In genomic region chr17:82882715-82883446, GRCh38 we compare ENCODE assay signal across 8 cellular contexts.
DNase-seq lines count a peak whose midpoint lies in the region; ATAC-seq lines count a peak whose summit lies in the region.

No MANE protein-coding gene starts in this region.

- no peaks in the 10 kb centered on the region for H3K27me3 ChIP-seq in duodenal mucosa (ENCODE audit: control insufficient read depth in 1 of 2, insufficient read depth in 2 of 2, low read length in 2 of 2)

- H3K4me1 ChIP-seq in duodenal mucosa (ENCODE audit: control insufficient read depth in 1 of 2, insufficient read depth in 2 of 2, low read length in 2 of 2), result peaks cover 39 to 44% of the 10 kb centered on the region in 2 donors

- H3K36me3 ChIP-seq in duodenal mucosa (ENCODE audit: control insufficient read depth in 1 of 2, insufficient read depth in 2 of 2, low read length in 2 of 2), result peaks cover 0 to 4% of the 10 kb centered on the region in 2 donors

- ATAC-seq in HG03457 (IDR thresholded peaks at IDR 0.05; ENCODE audit: unreplicated experiment) (no peak), HG03521 (IDR thresholded peaks at IDR 0.05; ENCODE audit: unreplicated experiment) (no peak)

- no peaks in the 10 kb centered on the region for H3K9me3 ChIP-seq in duodenal mucosa (ENCODE audit: control insufficient read depth in 1 of 2, low read length in 2 of 2)

- peak overlapping the region; percentile 33 to 44 for H3K9ac ChIP-seq in duodenal mucosa (ENCODE audit: low read depth in 1 of 2, low read length in 2 of 2)

- peak overlapping the region; percentile 4 to 44 for H3K4me3 ChIP-seq in duodenal mucosa (ENCODE audit: low read depth in 1 of 2, low read length in 2 of 2)

- DNase-seq in DMS153 (lab: John Stamatoyannopoulos, UW) (peak; percentile 34), SW480 (ENCODE audit: low spot score) (no peak), RPMI8226 (no peak)
- DNase-seq in activated CD4-positive, alpha-beta T cell treated with anti-CD3 and anti-CD28 coated beads for 4 hours, result peak; percentile 65 to 68
- peak; percentile 52 for DNase-seq in stimulated activated CD4-positive, alpha-beta T cell treated with anti-CD3 and anti-CD28 coated beads, Interleukin-2, amount 100 ng/mL, for 4 hours (ENCODE audit: low read depth)

- H3K27ac ChIP-seq in duodenal mucosa (ENCODE audit: low read depth, low read length), result peak overlapping the region; percentile 34

Comparison
In these comparisons a context has a peak if more than half of its experiments do, and no peak if none do; other contexts are left out.
1. DNase-seq: peak in DMS153 (single experiment), activated CD4-positive, alpha-beta T cell treated with anti-CD3 and anti-CD28 coated beads for 4 hours (2 of 2) and stimulated activated CD4-positive, alpha-beta T cell treated with anti-CD3 and anti-CD28 coated beads, Interleukin-2, amount 100 ng/mL, for 4 hours (single experiment); none in SW480 (single experiment) and RPMI8226 (single experiment).